In the genomic region with DNA sequence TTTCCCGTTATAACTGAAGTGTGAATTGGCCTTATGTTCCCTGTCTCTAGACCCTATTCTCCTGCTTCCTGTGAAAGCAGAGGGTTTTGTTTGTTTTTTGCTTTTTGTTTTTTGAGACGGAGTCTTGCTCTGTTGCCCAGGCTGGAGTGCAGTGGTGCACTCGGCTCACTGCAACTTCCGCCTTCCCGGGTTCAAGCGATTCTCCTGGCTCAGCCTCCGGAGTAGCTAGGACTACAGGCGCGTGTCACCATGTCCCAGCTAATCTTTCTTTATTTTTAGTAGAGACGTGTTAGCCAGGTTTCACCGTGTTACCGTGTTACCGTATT, we compare ENCODE assay signal across 8 cellular contexts. TPM values are rescaled to one million over a fixed set of nuclear protein-coding genes. Genes with fewer than 3 reads are reported as not detected.
DNase-seq lines count a peak whose midpoint lies in the region; ATAC-seq and TF ChIP-seq lines count a peak whose summit lies in the region.

No MANE protein-coding gene starts in this region.

- peak overlapping the region; percentile 26 for H3K4me3 Mint-ChIP-seq in activated T-helper 2 cell treated with anti-CD3 and anti-CD28 coated beads, Interferon-gamma antibody, Interleukin-2, Interleukin-4, amounts not matched to agents 10 μg/mL and 5 μg/mL and 100 μg/mL, durations not matched to agents 14 hours and 24 hours and 36 hours (ENCODE audit: low read depth)

- H3K4me1 Mint-ChIP-seq in activated T-helper 2 cell treated with anti-CD3 and anti-CD28 coated beads, Interferon-gamma antibody, Interleukin-2, Interleukin-4, amounts not matched to agents 10 μg/mL and 5 μg/mL and 100 μg/mL, durations not matched to agents 14 hours and 24 hours and 36 hours (ENCODE audit: low read depth) = peaks cover 10% of the 10 kb centered on the region

- TF ChIP-seq CTCF in right atrium auricular region (IDR thresholded peaks at IDR 0.05) (no peak), psoas muscle (IDR thresholded peaks at IDR 0.05) (no peak)

- no peak for DNase-seq in activated T-helper 2 cell treated with anti-CD3 and anti-CD28 coated beads, Interferon-gamma antibody, Interleukin-2, Interleukin-4, amounts not matched to agents 10 μg/mL and 5 μg/mL and 100 μg/mL, durations not matched to agents 14 hours and 24 hours and 36 hours (ENCODE audit: low spot score)
- DNase-seq in right atrium auricular region (ENCODE audit: low spot score) (no peak), psoas muscle (no peak), NCI-H524 (lab: John Stamatoyannopoulos, UW) (no peak), amniotic stem cell (lab: John Stamatoyannopoulos, UW) (no peak)
- DNase-seq in stimulated activated CD4-positive, alpha-beta T cell treated with anti-CD3 and anti-CD28 coated beads, Interleukin-15, amount 100 ng/mL, for 24 hours = no peak

- intact Hi-C loops in activated T-helper 2 cell treated with anti-CD3 and anti-CD28 coated beads, Interferon-gamma antibody, Interleukin-2, Interleukin-4, amounts not matched to agents 10 μg/mL and 5 μg/mL and 100 μg/mL, durations not matched to agents 14 hours and 24 hours and 36 hours (cut with micrococcal nuclease) = no loop called here
- intact Hi-C loops in psoas muscle (cut with DNase I) = no loop called here

- H3K27me3 ChIP-seq in right atrium auricular region (no peaks in the 10 kb centered on the region), psoas muscle (ENCODE audit: insufficient read depth in 3 of 3, low read length in 2 of 3) (no peaks in the 10 kb centered on the region)

- peaks cover 23% of the 10 kb centered on the region for H3K36me3 Mint-ChIP-seq in activated T-helper 2 cell treated with anti-CD3 and anti-CD28 coated beads, Interferon-gamma antibody, Interleukin-2, Interleukin-4, amounts not matched to agents 10 μg/mL and 5 μg/mL and 100 μg/mL, durations not matched to agents 14 hours and 24 hours and 36 hours (ENCODE audit: low read depth)

- no peak overlapping the region for H3K27ac Mint-ChIP-seq in activated T-helper 2 cell treated with anti-CD3 and anti-CD28 coated beads, Interferon-gamma antibody, Interleukin-2, Interleukin-4, amounts not matched to agents 10 μg/mL and 5 μg/mL and 100 μg/mL, durations not matched to agents 14 hours and 24 hours and 36 hours

- H3K4me1 ChIP-seq in right atrium auricular region (peaks cover 0 to 18% of the 10 kb centered on the region in 2 donors), psoas muscle (peaks cover 16% of the 10 kb centered on the region)

- peak overlapping the region; percentile 27; the same call in 1 of the 2 replicates for H3K4me3 ChIP-seq in GM08714 (ENCODE audit: low read length)
- peak overlapping the region; percentile 27 to 51 for H3K4me3 ChIP-seq in right atrium auricular region
- H3K4me3 ChIP-seq in psoas muscle = peak overlapping the region; percentile 72

- no peaks in the 10 kb centered on the region for H3K9me3 Mint-ChIP-seq in activated T-helper 2 cell treated with anti-CD3 and anti-CD28 coated beads, Interferon-gamma antibody, Interleukin-2, Interleukin-4, amounts not matched to agents 10 μg/mL and 5 μg/mL and 100 μg/mL, durations not matched to agents 14 hours and 24 hours and 36 hours

- ATAC-seq in psoas muscle = peak in 3 of 4 donors; percentile 22 to 54 (median 48)
- ATAC-seq in HG03378 (IDR thresholded peaks at IDR 0.05; ENCODE audit: unreplicated experiment) = no peak

- H3K9me3 ChIP-seq in right atrium auricular region (no peaks in the 10 kb centered on the region), psoas muscle (no peaks in the 10 kb centered on the region)

- H3K27ac ChIP-seq in right atrium auricular region (peak overlapping the region in 1 of 2 donors; percentile 17), psoas muscle (no peak overlapping the region)

- H3K36me3 ChIP-seq in right atrium auricular region (peaks cover 16% of the 10 kb centered on the region), psoas muscle (ENCODE audit: insufficient read depth in 1 of 2, low read depth in 1 of 2) (peaks cover 2 to 27% of the 10 kb centered on the region in 2 donors)

- H3K27me3 Mint-ChIP-seq in activated T-helper 2 cell treated with anti-CD3 and anti-CD28 coated beads, Interferon-gamma antibody, Interleukin-2, Interleukin-4, amounts not matched to agents 10 μg/mL and 5 μg/mL and 100 μg/mL, durations not matched to agents 14 hours and 24 hours and 36 hours (ENCODE audit: low read depth) = peaks cover 9% of the 10 kb centered on the region

- 13 to 22% (median 17%) methylated on average over 13 of the region's 13 CpGs for WGBS in psoas muscle, 3 donors

RNA-seq across cellular contexts. Expression of a gene that starts 0.7 kb away (rescaled TPM):
- 0.62 and 0.69 TPM in 2 replicates for total RNA-seq in activated T-helper 2 cell treated with anti-CD3 and anti-CD28 coated beads, Interferon-gamma antibody, Interleukin-2, Interleukin-4, amounts not matched to agents 10 μg/mL and 5 μg/mL and 100 μg/mL, durations not matched to agents 14 hours and 24 hours and 36 hours
- total RNA-seq in right atrium auricular region (1 to 10 TPM; 3.3 to 4.1 TPM), psoas muscle (under 1 TPM in 3 of 4 donors, not detected in 1; 0.34 to 0.74 (median 0.43) TPM)
- polyA plus RNA-seq in psoas muscle = under 1 TPM; 0.09 to 0.21 (median 0.12) TPM

RNA-seq across cellular contexts. Expression of a gene that starts 19.1 kb away (rescaled TPM):
- 26.0 and 27.8 TPM in 2 replicates for total RNA-seq in activated T-helper 2 cell treated with anti-CD3 and anti-CD28 coated beads, Interferon-gamma antibody, Interleukin-2, Interleukin-4, amounts not matched to agents 10 μg/mL and 5 μg/mL and 100 μg/mL, durations not matched to agents 14 hours and 24 hours and 36 hours
- total RNA-seq in right atrium auricular region (10 to 100 TPM; 11.7 to 16.7 TPM), psoas muscle (10 to 100 TPM; 15.4 to 37.4 (median 25.8) TPM)
- 10 to 100 TPM; 12.0 to 37.8 (median 16.5) TPM for polyA plus RNA-seq in psoas muscle

RNA-seq across cellular contexts. Expression of a gene that starts 24.5 kb away (rescaled TPM):
- total RNA-seq in activated T-helper 2 cell treated with anti-CD3 and anti-CD28 coated beads, Interferon-gamma antibody, Interleukin-2, Interleukin-4, amounts not matched to agents 10 μg/mL and 5 μg/mL and 100 μg/mL, durations not matched to agents 14 hours and 24 hours and 36 hours = 62.7 and 63.2 TPM in 2 replicates
- total RNA-seq in right atrium auricular region (10 to 100 TPM; 32.8 to 41.1 TPM), psoas muscle (10 to 100 TPM; 25.9 to 36.4 (median 31.0) TPM)
- polyA plus RNA-seq in psoas muscle = 10 to 100 TPM; 25.6 to 46.7 (median 27.1) TPM

RNA-seq across cellular contexts. Expression of a gene that starts 30.6 kb away (rescaled TPM):
- 51.3 and 53.1 TPM in 2 replicates for total RNA-seq in activated T-helper 2 cell treated with anti-CD3 and anti-CD28 coated beads, Interferon-gamma antibody, Interleukin-2, Interleukin-4, amounts not matched to agents 10 μg/mL and 5 μg/mL and 100 μg/mL, durations not matched to agents 14 hours and 24 hours and 36 hours
- 10 to 100 TPM; 22.0 to 26.5 TPM for total RNA-seq in right atrium auricular region
- 10 to 100 TPM in 2 of 4 donors, 1 to 10 TPM in 2; 6.8 to 11.9 (median 9.5) TPM for total RNA-seq in psoas muscle
- 10 to 100 TPM in 2 of 3 donors, 1 to 10 TPM in 1; 5.7 to 13.7 (median 10.8) TPM for polyA plus RNA-seq in psoas muscle

RNA-seq across cellular contexts. Expression of a gene that starts 44.0 kb away (rescaled TPM):
- not detected in 2 replicates for total RNA-seq in activated T-helper 2 cell treated with anti-CD3 and anti-CD28 coated beads, Interferon-gamma antibody, Interleukin-2, Interleukin-4, amounts not matched to agents 10 μg/mL and 5 μg/mL and 100 μg/mL, durations not matched to agents 14 hours and 24 hours and 36 hours
- total RNA-seq in right atrium auricular region = 1 to 10 TPM in 1 of 2 donors, not detected in 1; 1.6 TPM
- not detected for total RNA-seq in psoas muscle
- polyA plus RNA-seq in psoas muscle = under 1 TPM in 1 of 3 donors, not detected in 2; 0.09 TPM
